Comparison of ENCODE assay signal across 19 cellular contexts in the genomic region with DNA sequence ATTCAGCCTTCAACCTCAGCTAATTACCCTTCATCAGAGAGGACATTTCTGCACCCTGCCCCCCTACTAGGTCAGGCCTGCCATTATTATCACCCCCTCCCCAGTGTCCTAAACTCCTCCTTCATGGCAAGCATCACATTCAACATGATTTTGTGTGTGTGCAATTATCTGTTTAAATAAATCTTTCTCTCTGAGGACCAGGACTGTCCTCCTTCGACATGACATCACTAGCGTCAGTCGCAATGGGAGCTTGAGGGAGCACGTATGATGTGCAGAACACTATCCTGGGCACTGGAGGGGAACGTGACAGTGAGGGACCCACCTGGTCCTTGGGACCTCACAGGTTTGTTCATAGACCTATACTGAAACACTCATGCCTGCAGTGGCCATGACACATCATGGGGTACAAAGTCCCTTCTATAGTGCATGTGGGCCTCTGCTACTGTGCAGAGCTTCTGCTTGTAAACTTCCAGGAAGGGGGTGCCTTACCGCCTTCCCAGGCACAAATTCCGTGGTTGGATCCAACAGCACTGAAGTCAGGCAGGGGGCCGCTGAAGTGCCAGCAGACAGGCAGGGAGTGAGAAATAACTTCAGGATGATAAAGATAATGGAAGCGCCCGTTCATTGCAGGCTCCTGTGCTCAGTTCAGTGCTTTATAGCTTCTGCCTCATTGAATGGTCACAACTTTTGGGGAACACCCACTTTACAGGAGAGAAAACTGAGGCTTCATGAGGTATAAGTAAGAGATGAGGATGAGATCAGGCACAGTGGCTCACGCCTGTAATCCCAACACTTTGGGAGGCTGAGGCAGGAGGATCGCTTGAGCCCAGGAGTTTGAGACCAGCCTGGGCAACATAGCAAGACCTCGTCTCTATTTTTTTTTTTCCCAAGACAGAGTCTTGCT. TPM values are rescaled to one million over a fixed set of nuclear protein-coding genes. Genes with fewer than 3 reads are reported as not detected.
A peak's percentile ranks its signal among the peaks of the same experiment; 100 is the strongest.
DNase-seq lines count a peak whose midpoint lies in the region; ATAC-seq and TF ChIP-seq lines count a peak whose summit lies in the region.
"Had no signal": no experiment of that assay in that cellular context is flagged by ENCODE, and none has a peak within 500 bp of the region (broad histone marks: within the 10 kb centered on the region; RNA-seq: fewer than 3 reads in every experiment).

No MANE protein-coding gene starts in this region.

- H2BK5ac ChIP-seq in mesenchymal stem cell (ENCODE audit: low read depth, low read length, poor library complexity, severe bottlenecking) (peak overlapping the region; percentile 12), neuronal stem cell (ENCODE audit: low read length) (no peak overlapping the region)

- H3K4ac ChIP-seq in mesenchymal stem cell (ENCODE audit: low read depth in 1 of 2, low read length in 2 of 2) (peak overlapping the region; percentile 29 to 78), neuronal stem cell (ENCODE audit: low read length) (no peak overlapping the region)

- CTCF ChIA-PET in activated naive CD4-positive, alpha-beta T cell treated with anti-CD3 and anti-CD28 coated beads, Interleukin-2, amount 10 ng/mL, durations not matched to agents 7 days and 5 days (lab: Charles Lee), result interaction anchor here (1.7 kb wide), 1 partner anchor 72 kb away, joined by 7 read pairs; no protein-coding TSS in a partner anchor

- H3K79me1 ChIP-seq in mesenchymal stem cell (replicated peaks; ENCODE audit: low read length, poor library complexity, severe bottlenecking) (peaks cover 16% of the 10 kb centered on the region), neuronal stem cell (ENCODE audit: low read depth, low read length) (no peaks in the 10 kb centered on the region)

- H3K18ac ChIP-seq in mesenchymal stem cell (ENCODE audit: low read depth in 1 of 2, low read length in 2 of 2) (peak overlapping the region; percentile 4 to 85), neuronal stem cell (ENCODE audit: low read length) (no peak overlapping the region)

- no peak for TF ChIP-seq CTCF in RWPE2 (IDR thresholded peaks at IDR 0.05; ENCODE audit: poor library complexity, severe bottlenecking)
- TF ChIP-seq CTCF in type B pancreatic cell (conservative IDR thresholded peaks at IDR 0.05), result no peak
- TF ChIP-seq CTCF in foreskin keratinocyte (conservative IDR thresholded peaks at IDR 0.05), result no peak

- H3K27ac Mint-ChIP-seq in activated naive CD4-positive, alpha-beta T cell treated with anti-CD3 and anti-CD28 coated beads, Interleukin-2, amount 10 ng/mL, durations not matched to agents 7 days and 5 days, result peak overlapping the region; percentile 13
- peak overlapping the region; percentile 87 for H3K27ac Mint-ChIP-seq in type B pancreatic cell
- H3K27ac Mint-ChIP-seq: activated CD4-positive, alpha-beta T cell treated with anti-CD3 and anti-CD28 coated beads for 36 hours; T-helper 17 cell had no signal

- ATAC-seq in RWPE2 (ENCODE audit: low read depth) (no peak), foreskin keratinocyte (no peak)
- ATAC-seq: activated CD4-positive, alpha-beta T cell treated with anti-CD3 and anti-CD28 coated beads for 36 hours; left cardiac atrium; naive thymus-derived CD4-positive, alpha-beta T cell; sciatic nerve; T-helper 17 cell had no signal

- H2AK5ac ChIP-seq in mesenchymal stem cell (ENCODE audit: low read length, severe bottlenecking) (peak overlapping the region; percentile 5), neuronal stem cell (ENCODE audit: low read depth, low read length) (no peak overlapping the region)

- H3K4me2 ChIP-seq in mesenchymal stem cell (ENCODE audit: low read length, poor library complexity, severe bottlenecking), result no peak overlapping the region
- H3K4me2 ChIP-seq in neuronal stem cell (ENCODE audit: insufficient read depth, low read length, poor library complexity, severe bottlenecking), result no peak overlapping the region

- peaks cover 36% of the 10 kb centered on the region for H3K27me3 Mint-ChIP-seq in activated naive CD4-positive, alpha-beta T cell treated with anti-CD3 and anti-CD28 coated beads, Interleukin-2, amount 10 ng/mL, durations not matched to agents 7 days and 5 days
- no peaks in the 10 kb centered on the region for H3K27me3 Mint-ChIP-seq in type B pancreatic cell
- H3K27me3 Mint-ChIP-seq: naive thymus-derived CD4-positive, alpha-beta T cell; T-helper 17 cell had no signal

- H4K8ac ChIP-seq in mesenchymal stem cell (ENCODE audit: low read length) (peak overlapping the region; percentile 69), neuronal stem cell (ENCODE audit: low read depth, low read length) (no peak overlapping the region)

- H3K36me3 ChIP-seq in RWPE2 (ENCODE audit: low read depth) (no peaks in the 10 kb centered on the region; the same call in 1 of the 2 replicates), mesenchymal stem cell (ENCODE audit: control insufficient read depth in 1 of 2, insufficient read depth in 2 of 2, low read depth in 1 of 2, low read length in 2 of 2) (peaks cover 0 to 3% of the 10 kb centered on the region in 2 experiments), neuronal stem cell (replicated peaks in 1 of 2; ENCODE audit: control insufficient read depth in 2 of 2, insufficient read depth in 2 of 2, low read length in 2 of 2) (no peaks in the 10 kb centered on the region)
- H3K36me3 ChIP-seq: HAP-1, uterus had no signal

- H2BK15ac ChIP-seq in mesenchymal stem cell (ENCODE audit: low read depth, poor library complexity, severe bottlenecking), result peak overlapping the region; percentile 54
- no peak overlapping the region for H2BK15ac ChIP-seq in neuronal stem cell (ENCODE audit: low read length)

- peaks cover 39% of the 10 kb centered on the region for H3K4me1 ChIP-seq in RWPE2 (ENCODE audit: insufficient read depth, poor library complexity, severe bottlenecking)
- peaks cover 44% of the 10 kb centered on the region for H3K4me1 ChIP-seq in mesenchymal stem cell (ENCODE audit: control insufficient read depth, insufficient read depth, low read depth, low read length)
- H3K4me1 ChIP-seq in foreskin keratinocyte, result peaks cover 28% of the 10 kb centered on the region
- H3K4me1 ChIP-seq in neuronal stem cell (ENCODE audit: control insufficient read depth in 2 of 2, insufficient read depth in 1 of 2, low read depth in 1 of 2, low read length in 2 of 2), result peaks cover 9 to 10% of the 10 kb centered on the region in 2 donors
- H3K4me1 ChIP-seq: HAP-1 had no signal

- H3K4me3 Mint-ChIP-seq in activated naive CD4-positive, alpha-beta T cell treated with anti-CD3 and anti-CD28 coated beads, Interleukin-2, amount 10 ng/mL, durations not matched to agents 7 days and 5 days, result no peak overlapping the region
- peak overlapping the region; percentile 37 for H3K4me3 Mint-ChIP-seq in type B pancreatic cell
- H3K4me3 Mint-ChIP-seq: activated CD4-positive, alpha-beta T cell treated with anti-CD3 and anti-CD28 coated beads for 36 hours; naive thymus-derived CD4-positive, alpha-beta T cell; T-helper 17 cell had no signal

- peak overlapping the region; percentile 8 for H4K91ac ChIP-seq in mesenchymal stem cell (ENCODE audit: low read length)
- H4K91ac ChIP-seq in neuronal stem cell (ENCODE audit: low read depth, low read length, poor library complexity), result no peak overlapping the region

- H3K9me3 Mint-ChIP-seq in activated naive CD4-positive, alpha-beta T cell treated with anti-CD3 and anti-CD28 coated beads, Interleukin-2, amount 10 ng/mL, durations not matched to agents 7 days and 5 days, result no peaks in the 10 kb centered on the region
- H3K9me3 Mint-ChIP-seq in type B pancreatic cell, result no peaks in the 10 kb centered on the region
- H3K9me3 Mint-ChIP-seq: naive thymus-derived CD4-positive, alpha-beta T cell had no signal

- H3K9ac ChIP-seq in mesenchymal stem cell (ENCODE audit: low read length), result no peak overlapping the region
- H3K9ac ChIP-seq in neuronal stem cell (ENCODE audit: low read depth, low read length, poor library complexity), result no peak overlapping the region

- WGBS in mesenchymal stem cell, result 86% methylated on average over 13 of the region's 13 CpGs
- no CpG with 5 or more reads among the region's 13 CpGs for WGBS in neuronal stem cell (ENCODE audit: extremely low coverage in 2 of 2, insufficient read length in 2 of 2, insufficient replicate concordance in 1 of 2), 2 donors

- H3K14ac ChIP-seq in mesenchymal stem cell (ENCODE audit: low read length in 2 of 2) (peak overlapping the region; percentile 76 to 83), neuronal stem cell (ENCODE audit: low read length) (no peak overlapping the region)

- H3K36me3 Mint-ChIP-seq in activated naive CD4-positive, alpha-beta T cell treated with anti-CD3 and anti-CD28 coated beads, Interleukin-2, amount 10 ng/mL, durations not matched to agents 7 days and 5 days, result peaks cover 6% of the 10 kb centered on the region
- H3K36me3 Mint-ChIP-seq in type B pancreatic cell, result peaks cover 3% of the 10 kb centered on the region
- H3K36me3 Mint-ChIP-seq: naive thymus-derived CD4-positive, alpha-beta T cell had no signal

- H3K27ac ChIP-seq in RWPE2 (ENCODE audit: poor library complexity, severe bottlenecking), result peak overlapping the region; percentile 98
- H3K27ac ChIP-seq in mesenchymal stem cell (ENCODE audit: low read length, poor library complexity, severe bottlenecking), result no peak overlapping the region
- no peak overlapping the region for H3K27ac ChIP-seq in foreskin keratinocyte
- H3K27ac ChIP-seq in neuronal stem cell (replicated peaks; ENCODE audit: low read length), result no peak overlapping the region
- H3K27ac ChIP-seq: uterus had no signal

- H3K9me3 ChIP-seq in RWPE2 (ENCODE audit: severe bottlenecking) (no peaks in the 10 kb centered on the region), mesenchymal stem cell (ENCODE audit: control insufficient read depth, low read length) (no peaks in the 10 kb centered on the region), neuronal stem cell (replicated peaks in 1 of 2; ENCODE audit: control insufficient read depth in 2 of 2, insufficient read depth in 1 of 2, low read depth in 1 of 2, low read length in 2 of 2) (no peaks in the 10 kb centered on the region)
- H3K9me3 ChIP-seq: HAP-1, uterus had no signal

- peaks cover 69% of the 10 kb centered on the region for H3K4me1 Mint-ChIP-seq in activated naive CD4-positive, alpha-beta T cell treated with anti-CD3 and anti-CD28 coated beads, Interleukin-2, amount 10 ng/mL, durations not matched to agents 7 days and 5 days
- H3K4me1 Mint-ChIP-seq in type B pancreatic cell (ENCODE audit: unreplicated experiment), result peaks cover 34% of the 10 kb centered on the region

- no peak for DNase-seq in activated naive CD4-positive, alpha-beta T cell treated with anti-CD3 and anti-CD28 coated beads, Interleukin-2, amount 10 ng/mL, durations not matched to agents 7 days and 5 days
- no peak for DNase-seq in activated naive CD4-positive, alpha-beta T cell treated with Interleukin-2 at 50 U/mL for 16 hours
- DNase-seq in RWPE2 (ENCODE audit: low spot score), result no peak
- DNase-seq in mesenchymal stem cell, result no peak
- no peak for DNase-seq in type B pancreatic cell (ENCODE audit: extremely low spot score, unreplicated experiment)
- DNase-seq in foreskin keratinocyte, result no peak
- no peak for DNase-seq in OCI-M2 (lab: John Stamatoyannopoulos, UW; ENCODE audit: unreplicated experiment)
- no peak for DNase-seq in neuronal stem cell (ENCODE audit: low spot score)
- DNase-seq: activated CD4-positive, alpha-beta T cell treated with anti-CD3 and anti-CD28 coated beads for 36 hours; anterior cingulate cortex; left cardiac atrium; naive thymus-derived CD4-positive, alpha-beta T cell; NCI-H146; NCI-H446 treated with DMSO at 0.1 percent for 48 hours; stimulated activated CD4-positive, alpha-beta T cell treated with anti-CD3 and anti-CD28 coated beads, Interleukin-4, amount 100 ng/mL, for 1 hour; T-helper 17 cell; uterus had no signal

- peak overlapping the region; percentile 8 for H2BK120ac ChIP-seq in mesenchymal stem cell (ENCODE audit: low read depth, low read length)
- no peak overlapping the region for H2BK120ac ChIP-seq in neuronal stem cell (ENCODE audit: low read depth, low read length)

- no peak overlapping the region for H3K4me3 ChIP-seq in RWPE2 (ENCODE audit: severe bottlenecking)
- H3K4me3 ChIP-seq in mesenchymal stem cell (ENCODE audit: insufficient read depth in 1 of 2, low read depth in 1 of 2, low read length in 2 of 2), result no peak overlapping the region
- no peak overlapping the region for H3K4me3 ChIP-seq in neuronal stem cell (ENCODE audit: low read length in 2 of 2)
- H3K4me3 ChIP-seq: HAP-1, uterus had no signal

- no peak overlapping the region for H2AFZ ChIP-seq in mesenchymal stem cell (ENCODE audit: low read depth, low read length)
- H2AFZ ChIP-seq in neuronal stem cell (ENCODE audit: low read length), result no peak overlapping the region

- H3K27me3 ChIP-seq in RWPE2 (ENCODE audit: insufficient read depth, poor library complexity, severe bottlenecking) (no peaks in the 10 kb centered on the region), mesenchymal stem cell (ENCODE audit: control insufficient read depth in 1 of 2, insufficient read depth in 1 of 2, low read length in 2 of 2) (no peaks in the 10 kb centered on the region), foreskin keratinocyte (no peaks in the 10 kb centered on the region), neuronal stem cell (ENCODE audit: control insufficient read depth in 3 of 3, insufficient read depth in 3 of 3, low read depth in 1 of 3, low read length in 3 of 3) (no peaks in the 10 kb centered on the region)
- H3K27me3 ChIP-seq: uterus had no signal

- H2BK12ac ChIP-seq in mesenchymal stem cell (ENCODE audit: low read length in 2 of 2) (peak overlapping the region; percentile 7 to 14), neuronal stem cell (ENCODE audit: low read length) (no peak overlapping the region)

- peak overlapping the region in 1 of 2 experiments; percentile 78 for H3K23ac ChIP-seq in mesenchymal stem cell (ENCODE audit: low read length in 2 of 2)
- no peak overlapping the region for H3K23ac ChIP-seq in neuronal stem cell (ENCODE audit: low read depth, low read length, poor library complexity)

RNA-seq across cellular contexts. Expression of a gene that starts 36.0 kb away (rescaled TPM):
- polyA plus RNA-seq in mesenchymal stem cell (2013, experiment 1 of 2), result 41.1 TPM
- polyA plus RNA-seq in mesenchymal stem cell (2013, experiment 2 of 2), result 40.3 TPM
- total RNA-seq in type B pancreatic cell (ENCODE audit: low replicate concordance), result 43.1 and 48.8 TPM in 2 replicates
- 20.2 and 20.6 TPM in 2 replicates for total RNA-seq in foreskin keratinocyte
- polyA plus RNA-seq in foreskin keratinocyte, result 15.5 and 18.7 TPM in 2 replicates
- 33.7 TPM for polyA plus RNA-seq in neuronal stem cell (2013, experiment 1 of 2)
- polyA plus RNA-seq in neuronal stem cell (2013, experiment 2 of 2), result 32.9 TPM
